Comparison of ENCODE assay signal across 16 cellular contexts in the genomic region with DNA sequence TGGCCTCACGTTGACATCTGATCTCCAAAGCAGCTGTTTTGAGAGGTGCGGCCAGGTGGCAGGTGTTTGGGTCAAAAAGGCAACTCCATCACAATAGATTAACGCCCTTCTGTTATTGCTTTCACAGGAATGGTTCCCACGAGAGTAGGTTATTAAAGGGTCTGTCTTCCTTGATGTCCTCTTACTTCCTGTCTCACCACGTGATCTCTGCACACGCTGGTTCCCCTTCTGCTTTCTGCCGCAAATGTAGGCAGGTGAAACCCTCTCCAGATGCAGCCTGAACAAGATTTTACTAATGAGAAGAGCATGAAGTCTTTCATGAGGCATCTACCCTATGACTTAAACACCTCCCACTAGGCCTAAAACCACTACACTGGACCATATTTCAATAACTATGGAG. TPM values are rescaled to one million over a fixed set of nuclear protein-coding genes. Genes with fewer than 3 reads are reported as not detected.
DNase-seq lines count a peak whose midpoint lies in the region; ATAC-seq and TF ChIP-seq lines count a peak whose summit lies in the region.
"Had no signal": no experiment of that assay in that cellular context is flagged by ENCODE, and none has a peak within 500 bp of the region (broad histone marks: within the 10 kb centered on the region; RNA-seq: fewer than 3 reads in every experiment).

No MANE protein-coding gene starts in this region.

- H3K36me3 ChIP-seq in OCI-LY7 (ENCODE audit: insufficient read depth, low read length) = 0 out of 2 replicates have a peak, but pooled peaks cover 4% of the 10 kb centered on the region
- H3K36me3 ChIP-seq in WERI-Rb-1 = peaks cover 12% of the 10 kb centered on the region

- no peaks in the 10 kb centered on the region for H3K9me3 Mint-ChIP-seq in activated CD8-positive, alpha-beta T cell treated with anti-CD3 and anti-CD28 coated beads for 36 hours
- no peaks in the 10 kb centered on the region for H3K9me3 Mint-ChIP-seq in activated CD8-positive, alpha-beta T cell treated with anti-CD3 and anti-CD28 coated beads, Interleukin-2, amount 10 ng/mL, durations not matched to agents 7 days and 5 days (ENCODE audit: insufficient read depth)
- H3K9me3 Mint-ChIP-seq in stimulated activated effector memory CD8-positive, alpha-beta T cell treated with anti-CD3 and anti-CD28 coated beads, Interleukin-12 subunit alpha, Interleukin-12 subunit beta, amount 100 ng/mL, for 72 hours = no peaks in the 10 kb centered on the region

- no peaks in the 10 kb centered on the region for H4K20me1 ChIP-seq in OCI-LY7 (ENCODE audit: insufficient read depth, low read length)

- H3K4me1 Mint-ChIP-seq in activated CD8-positive, alpha-beta T cell treated with anti-CD3 and anti-CD28 coated beads for 36 hours (ENCODE audit: low read depth) = peaks cover 7% of the 10 kb centered on the region
- peaks cover 11% of the 10 kb centered on the region for H3K4me1 Mint-ChIP-seq in activated CD8-positive, alpha-beta T cell treated with anti-CD3 and anti-CD28 coated beads, Interleukin-2, amount 10 ng/mL, durations not matched to agents 7 days and 5 days (ENCODE audit: low read depth)
- H3K4me1 Mint-ChIP-seq in stimulated activated effector memory CD8-positive, alpha-beta T cell treated with anti-CD3 and anti-CD28 coated beads, Interleukin-12 subunit alpha, Interleukin-12 subunit beta, amount 100 ng/mL, for 72 hours = peaks cover 8% of the 10 kb centered on the region

- H3K36me3 Mint-ChIP-seq in activated CD8-positive, alpha-beta T cell treated with anti-CD3 and anti-CD28 coated beads for 36 hours (ENCODE audit: low read depth) = peaks cover 11% of the 10 kb centered on the region
- H3K36me3 Mint-ChIP-seq in activated CD8-positive, alpha-beta T cell treated with anti-CD3 and anti-CD28 coated beads, Interleukin-2, amount 10 ng/mL, durations not matched to agents 7 days and 5 days (ENCODE audit: low read depth) = peaks cover 26% of the 10 kb centered on the region
- H3K36me3 Mint-ChIP-seq in stimulated activated effector memory CD8-positive, alpha-beta T cell treated with anti-CD3 and anti-CD28 coated beads, Interleukin-12 subunit alpha, Interleukin-12 subunit beta, amount 100 ng/mL, for 72 hours = peaks cover 5% of the 10 kb centered on the region

- H3K4me2 ChIP-seq in OCI-LY7 (ENCODE audit: low read length) = peak overlapping the region; percentile 58

- no peak for TF ChIP-seq CTCF in activated CD8-positive, alpha-beta T cell treated with anti-CD3 and anti-CD28 coated beads for 36 hours (IDR thresholded peaks at IDR 0.05)
- TF ChIP-seq CTCF in OCI-LY7 (conservative IDR thresholded peaks at IDR 0.05; ENCODE audit: low read length) = no peak
- no peak for TF ChIP-seq CTCF in WERI-Rb-1 (IDR thresholded peaks at IDR 0.05; ENCODE audit: low read depth, low read length)

- CTCF ChIA-PET in activated CD8-positive, alpha-beta T cell treated with anti-CD3 and anti-CD28 coated beads for 36 hours (lab: Charles Lee) = no interaction called here
- CTCF ChIA-PET in activated CD8-positive, alpha-beta T cell treated with anti-CD3 and anti-CD28 coated beads, Interleukin-2, amount 10 ng/mL, durations not matched to agents 7 days and 5 days (lab: Charles Lee) = no interaction called here
- CTCF ChIA-PET in OCI-LY7 (lab: Charles Lee; ENCODE audit: unreplicated experiment) = interaction anchor here (0.6 to 0.8 kb wide), 3 partner anchors 34 to 104 kb away, joined by 3 to 4 read pairs (median 3); no protein-coding TSS in a partner anchor

- H3K4me1 ChIP-seq in OCI-LY7 (ENCODE audit: insufficient read depth, low read length, poor library complexity, severe bottlenecking) = peaks cover 23% of the 10 kb centered on the region

- POLR2A ChIA-PET in activated CD8-positive, alpha-beta T cell treated with anti-CD3 and anti-CD28 coated beads for 36 hours (lab: Charles Lee) = no interaction called here
- POLR2A ChIA-PET in activated CD8-positive, alpha-beta T cell treated with anti-CD3 and anti-CD28 coated beads, Interleukin-2, amount 10 ng/mL, durations not matched to agents 7 days and 5 days (lab: Charles Lee) = no interaction called here
- POLR2A ChIA-PET in OCI-LY7 (lab: Charles Lee) = interaction anchor here (0.6 to 0.9 kb wide), 2 partner anchors 40 to 90 kb away, joined by 3 read pairs; a partner anchor contains a TSS

- H3K4me3 Mint-ChIP-seq in activated CD8-positive, alpha-beta T cell treated with anti-CD3 and anti-CD28 coated beads for 36 hours = no peak overlapping the region
- no peak overlapping the region for H3K4me3 Mint-ChIP-seq in activated CD8-positive, alpha-beta T cell treated with anti-CD3 and anti-CD28 coated beads, Interleukin-2, amount 10 ng/mL, durations not matched to agents 7 days and 5 days
- no peak overlapping the region for H3K4me3 Mint-ChIP-seq in stimulated activated effector memory CD8-positive, alpha-beta T cell treated with anti-CD3 and anti-CD28 coated beads, Interleukin-12 subunit alpha, Interleukin-12 subunit beta, amount 100 ng/mL, for 72 hours

- no peaks in the 10 kb centered on the region for H3K9me2 ChIP-seq in OCI-LY7 (ENCODE audit: insufficient read depth, low read length)

- peak overlapping the region; percentile 51 for H3K27ac ChIP-seq in OCI-LY7 (ENCODE audit: low read depth, low read length, poor library complexity, severe bottlenecking)
- H3K27ac ChIP-seq in WERI-Rb-1 = no peak overlapping the region
- H3K27ac ChIP-seq: GM23248 had no signal

- H2AFZ ChIP-seq in OCI-LY7 (ENCODE audit: low read length) = peak overlapping the region; percentile 46; the same call in 1 of the 2 replicates
- H2AFZ ChIP-seq: GM23248 had no signal

- H3K27ac Mint-ChIP-seq in activated CD8-positive, alpha-beta T cell treated with anti-CD3 and anti-CD28 coated beads for 36 hours = peak overlapping the region; percentile 52
- no peak overlapping the region for H3K27ac Mint-ChIP-seq in activated CD8-positive, alpha-beta T cell treated with anti-CD3 and anti-CD28 coated beads, Interleukin-2, amount 10 ng/mL, durations not matched to agents 7 days and 5 days
- peak overlapping the region; percentile 37 for H3K27ac Mint-ChIP-seq in stimulated activated effector memory CD8-positive, alpha-beta T cell treated with anti-CD3 and anti-CD28 coated beads, Interleukin-12 subunit alpha, Interleukin-12 subunit beta, amount 100 ng/mL, for 72 hours

- peak; percentile 87 for ATAC-seq in activated CD8-positive, alpha-beta T cell treated with anti-CD3 and anti-CD28 coated beads for 36 hours
- ATAC-seq in activated CD8-positive, alpha-beta T cell treated with anti-CD3 and anti-CD28 coated beads, Interleukin-2, amount 10 ng/mL, durations not matched to agents 7 days and 5 days = no peak
- no peak for ATAC-seq in stimulated activated effector memory CD8-positive, alpha-beta T cell treated with anti-CD3 and anti-CD28 coated beads, Interleukin-12 subunit alpha, Interleukin-12 subunit beta, amount 100 ng/mL, for 72 hours
- ATAC-seq: Right ventricle myocardium inferior had no signal

- no peaks in the 10 kb centered on the region for H3K27me3 ChIP-seq in WERI-Rb-1 (ENCODE audit: insufficient read depth, low read depth, severe bottlenecking)

- no TSS peak for BruUV-seq in OCI-LY7 (replicated peaks; lab: Mats Ljungman, UMichigan)

- H3K9me3 ChIP-seq in OCI-LY7 (ENCODE audit: low read length) (no peaks in the 10 kb centered on the region), WERI-Rb-1 (ENCODE audit: severe bottlenecking) (no peaks in the 10 kb centered on the region)

- intact Hi-C loops in activated CD8-positive, alpha-beta T cell treated with anti-CD3 and anti-CD28 coated beads for 36 hours (cut with micrococcal nuclease) = no loop called here
- intact Hi-C loops in OCI-LY7 (cut with micrococcal nuclease; ENCODE audit: unreplicated experiment) = no loop called here

- no peaks in the 10 kb centered on the region for H3K79me2 ChIP-seq in OCI-LY7 (ENCODE audit: insufficient read depth, low read depth, low read length)

- DNase-seq in activated CD8-positive, alpha-beta T cell treated with anti-CD3 and anti-CD28 coated beads for 36 hours = peak; percentile 40
- no peak for DNase-seq in activated CD8-positive, alpha-beta T cell treated with anti-CD3 and anti-CD28 coated beads, Interleukin-2, amount 10 ng/mL, durations not matched to agents 7 days and 5 days
- DNase-seq in MV-4-11 (lab: John Stamatoyannopoulos, UW) (peak; percentile 37), OCI-LY7 (ENCODE audit: low spot score) (peak; percentile 85), AG08396 (ENCODE audit: low spot score) (no peak), WERI-Rb-1 (no peak)
- DNase-seq in stimulated activated effector memory CD8-positive, alpha-beta T cell treated with anti-CD3 and anti-CD28 coated beads, Interleukin-12 subunit alpha, Interleukin-12 subunit beta, amount 100 ng/mL, for 72 hours (ENCODE audit: low spot score in 2 of 2) = no peak
- DNase-seq in central memory CD4-positive, alpha-beta T cell = no peak
- DNase-seq: activated CD8-positive, alpha-beta memory T cell treated with anti-CD3 and anti-CD28 coated beads, Interleukin-2, amount 50 U/mL, for 48 hours; effector CD4-positive, alpha-beta T cell; foreskin melanocyte; GM23248; islet precursor cell; NCI-H2227 treated with DMSO at 0.1 percent for 48 hours; stimulated activated CD4-positive, alpha-beta T cell treated with anti-CD3 and anti-CD28 coated beads, Interleukin-2, amount 100 ng/mL, for 24 hours had no signal

- H3K4me3 ChIP-seq in OCI-LY7 (ENCODE audit: low read depth, low read length, poor library complexity, severe bottlenecking) (peak overlapping the region; percentile 3), WERI-Rb-1 (ENCODE audit: low read depth, low read length) (no peak overlapping the region)
- H3K4me3 ChIP-seq: GM23248 had no signal

- no peaks in the 10 kb centered on the region for H3K27me3 Mint-ChIP-seq in activated CD8-positive, alpha-beta T cell treated with anti-CD3 and anti-CD28 coated beads for 36 hours
- H3K27me3 Mint-ChIP-seq in activated CD8-positive, alpha-beta T cell treated with anti-CD3 and anti-CD28 coated beads, Interleukin-2, amount 10 ng/mL, durations not matched to agents 7 days and 5 days (ENCODE audit: low read depth) = no peaks in the 10 kb centered on the region

RNA-seq across cellular contexts. Expression of a gene that starts 22.8 kb away (rescaled TPM):
- 1 to 10 TPM; 6.2 to 7.4 TPM for total RNA-seq in activated CD8-positive, alpha-beta T cell treated with anti-CD3 and anti-CD28 coated beads for 36 hours
- total RNA-seq in activated CD8-positive, alpha-beta T cell treated with anti-CD3 and anti-CD28 coated beads, Interleukin-2, amount 10 ng/mL, durations not matched to agents 7 days and 5 days = 10 to 100 TPM; 10.3 to 10.5 TPM
- total RNA-seq in OCI-LY7 (2014; rRNA removed; shearing (Covaris generic)) = 6.6 and 8.0 TPM in 2 replicates
- total RNA-seq in OCI-LY7 (2022) = 13.1 and 16.5 TPM in 2 replicates

RNA-seq across cellular contexts. Expression of a gene that starts 36.6 kb away (rescaled TPM):
- 1 to 10 TPM; 6.8 to 9.3 TPM for total RNA-seq in activated CD8-positive, alpha-beta T cell treated with anti-CD3 and anti-CD28 coated beads for 36 hours
- 10 to 100 TPM; 16.2 to 16.5 TPM for total RNA-seq in activated CD8-positive, alpha-beta T cell treated with anti-CD3 and anti-CD28 coated beads, Interleukin-2, amount 10 ng/mL, durations not matched to agents 7 days and 5 days
- 6.3 and 8.6 TPM in 2 replicates for total RNA-seq in OCI-LY7 (2014; rRNA removed; shearing (Covaris generic))
- 8.1 and 11.2 TPM in 2 replicates for total RNA-seq in OCI-LY7 (2022)

RNA-seq across cellular contexts. Expression of a gene that starts 36.7 kb away (rescaled TPM):
- 10 to 100 TPM; 15.1 to 16.7 TPM for total RNA-seq in activated CD8-positive, alpha-beta T cell treated with anti-CD3 and anti-CD28 coated beads for 36 hours
- total RNA-seq in activated CD8-positive, alpha-beta T cell treated with anti-CD3 and anti-CD28 coated beads, Interleukin-2, amount 10 ng/mL, durations not matched to agents 7 days and 5 days = 10 to 100 TPM; 26.6 to 29.4 TPM
- 5.3 and 7.8 TPM in 2 replicates for total RNA-seq in OCI-LY7 (2014; rRNA removed; shearing (Covaris generic))
- 17.1 and 18.2 TPM in 2 replicates for total RNA-seq in OCI-LY7 (2022)

Comparison
In these comparisons a context has a peak if more than half of its experiments do, and no peak if none do; other contexts are left out.
1. DNase-seq: peak in activated CD8-positive, alpha-beta T cell treated with anti-CD3 and anti-CD28 coated beads for 36 hours (single experiment), MV-4-11 (single experiment) and OCI-LY7 (single experiment); none in activated CD8-positive, alpha-beta T cell treated with anti-CD3 and anti-CD28 coated beads, Interleukin-2, amount 10 ng/mL, durations not matched to agents 7 days and 5 days (single experiment), stimulated activated effector memory CD8-positive, alpha-beta T cell treated with anti-CD3 and anti-CD28 coated beads, Interleukin-12 subunit alpha, Interleukin-12 subunit beta, amount 100 ng/mL, for 72 hours (0 of 2), AG08396 (single experiment), WERI-Rb-1 (single experiment) and central memory CD4-positive, alpha-beta T cell (single experiment).